Comparison of ENCODE assay signal across 6 cellular contexts in the genomic region with DNA sequence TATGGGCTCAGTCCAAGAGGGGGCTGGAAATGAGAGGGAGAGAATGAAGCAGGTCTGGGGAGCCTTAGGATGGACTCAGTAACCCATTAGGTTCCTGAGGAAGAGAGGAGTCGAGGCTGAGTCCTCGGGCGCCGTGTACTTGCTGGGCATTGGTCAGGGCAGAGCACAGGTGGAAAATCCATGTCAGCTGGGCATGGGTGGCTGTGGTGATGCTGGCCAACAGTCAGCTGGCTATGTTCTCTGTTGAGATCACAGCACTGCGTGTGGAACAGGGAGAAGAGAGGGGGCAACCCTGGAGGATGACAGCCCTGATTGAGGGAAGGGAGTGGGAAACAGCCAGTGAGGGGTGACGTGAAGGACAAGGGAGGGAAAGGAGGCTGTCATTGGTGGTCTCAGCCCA.
"Had no signal": no experiment of that assay in that cellular context is flagged by ENCODE, and none has a peak within 500 bp of the region (broad histone marks: within the 10 kb centered on the region; RNA-seq: fewer than 3 reads in every experiment).

No MANE protein-coding gene starts in this region.

- H3K9me3 ChIP-seq: tibial artery, uterus had no signal

- H3K27ac ChIP-seq: tibial artery, uterus had no signal

- H3K9me3 Mint-ChIP-seq: dendritic cell treated with granulocyte-macrophage colony-stimulating factor and Interleukin-4, amounts not matched to agents 40 ng/mL and 50 ng/mL, for 4 days; effector memory CD8-positive, alpha-beta T cell; neural crest cell had no signal

- H3K4me3 ChIP-seq: skin epidermis, tibial artery, uterus had no signal

- H3K36me3 ChIP-seq: uterus had no signal

- H3K4me3 Mint-ChIP-seq: dendritic cell treated with granulocyte-macrophage colony-stimulating factor and Interleukin-4, amounts not matched to agents 40 ng/mL and 50 ng/mL, for 4 days; effector memory CD8-positive, alpha-beta T cell; neural crest cell had no signal

- H3K27me3 ChIP-seq: tibial artery, uterus had no signal

- H3K27me3 Mint-ChIP-seq: dendritic cell treated with granulocyte-macrophage colony-stimulating factor and Interleukin-4, amounts not matched to agents 40 ng/mL and 50 ng/mL, for 4 days; effector memory CD8-positive, alpha-beta T cell had no signal

- H3K27ac Mint-ChIP-seq: dendritic cell treated with granulocyte-macrophage colony-stimulating factor and Interleukin-4, amounts not matched to agents 40 ng/mL and 50 ng/mL, for 4 days; effector memory CD8-positive, alpha-beta T cell had no signal
